ENCODE assay signal across 9 cellular contexts in the genomic region with DNA sequence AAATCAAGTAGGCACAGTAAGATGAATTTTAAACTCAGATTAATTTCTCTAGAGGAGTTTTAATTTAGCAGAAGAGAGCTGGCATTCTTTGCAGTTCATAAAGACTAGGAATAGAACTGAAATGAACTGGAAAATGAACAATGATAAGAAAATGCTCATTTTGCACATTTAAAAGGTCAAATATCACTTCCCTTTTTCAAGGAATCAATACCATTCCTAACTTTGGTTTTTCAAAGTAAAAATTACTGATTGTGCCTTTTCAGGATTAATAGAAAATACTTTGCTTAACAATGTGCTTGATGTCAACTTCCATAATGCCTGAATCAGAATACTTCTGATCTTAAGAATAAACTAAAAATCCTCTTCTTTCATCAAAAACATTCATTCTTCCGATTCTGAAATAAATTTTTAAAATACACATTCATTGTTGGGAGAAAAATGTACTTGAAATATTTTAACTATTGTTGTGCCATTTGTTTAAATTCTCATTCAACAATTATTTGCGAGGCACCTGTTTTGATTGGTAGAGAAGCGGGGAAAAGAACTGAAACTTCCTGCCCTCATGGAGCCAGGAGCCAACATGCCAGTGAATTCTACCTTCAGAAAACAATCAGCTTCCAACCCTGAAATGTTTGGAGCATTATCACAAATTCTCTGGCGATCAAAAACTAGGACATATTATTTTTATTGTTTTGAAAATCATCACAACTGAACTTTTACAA. TPM values are rescaled to one million over a fixed set of nuclear protein-coding genes. Genes with fewer than 3 reads are reported as not detected.
DNase-seq lines count a peak whose midpoint lies in the region; ATAC-seq and TF ChIP-seq lines count a peak whose summit lies in the region.
"Had no signal": no experiment of that assay in that cellular context is flagged by ENCODE, and none has a peak within 500 bp of the region (broad histone marks: within the 10 kb centered on the region; RNA-seq: fewer than 3 reads in every experiment).

No MANE protein-coding gene starts in this region.

- ATAC-seq in RWPE2 (ENCODE audit: low read depth) = no peak
- ATAC-seq in GM21447 (IDR thresholded peaks at IDR 0.05; ENCODE audit: unreplicated experiment) = no peak
- ATAC-seq: left ventricle myocardium superior had no signal

- no peaks in the 10 kb centered on the region for H3K27me3 ChIP-seq in GM23248 (replicated peaks; ENCODE audit: insufficient read depth)
- no peaks in the 10 kb centered on the region for H3K27me3 ChIP-seq in RWPE2 (ENCODE audit: insufficient read depth, poor library complexity, severe bottlenecking)

- peaks cover 64% of the 10 kb centered on the region for H3K79me2 ChIP-seq in GM23248 (ENCODE audit: insufficient read depth)

- peaks cover 31% of the 10 kb centered on the region for H3K4me1 ChIP-seq in GM23248 (ENCODE audit: insufficient read depth)
- peaks cover 27% of the 10 kb centered on the region for H3K4me1 ChIP-seq in RWPE2 (ENCODE audit: insufficient read depth, poor library complexity, severe bottlenecking)

- H3K9me3 ChIP-seq in GM23248 (ENCODE audit: low read depth) (no peaks in the 10 kb centered on the region), RWPE2 (ENCODE audit: severe bottlenecking) (no peaks in the 10 kb centered on the region)

- peaks cover 28% of the 10 kb centered on the region; the same call in 1 of the 2 replicates for H4K20me1 ChIP-seq in GM23248 (ENCODE audit: insufficient read depth)

- H3K4me2 ChIP-seq in GM23248 (ENCODE audit: unreplicated experiment) = peak overlapping the region; percentile 98

- H3K4me3 ChIP-seq in GM23248 (peak overlapping the region; percentile 83), RWPE2 (ENCODE audit: severe bottlenecking) (peak overlapping the region; percentile 68), foreskin fibroblast (ENCODE audit: low read depth in 1 of 2, low read length in 2 of 2) (peak overlapping the region; percentile 75 to 94), skin epidermis (peak overlapping the region in 5 of 7 experiments; percentile 69 to 100 (median 78))

- H3K27ac ChIP-seq in GM23248 = peak overlapping the region; percentile 79; the same call in 1 of the 2 replicates
- no peak overlapping the region for H3K27ac ChIP-seq in RWPE2 (ENCODE audit: poor library complexity, severe bottlenecking)
- peak overlapping the region in 2 of 21 experiments; percentile 97 to 98 for H3K27ac ChIP-seq in skin epidermis

- no peak for TF ChIP-seq CTCF in RWPE2 (IDR thresholded peaks at IDR 0.05; ENCODE audit: poor library complexity, severe bottlenecking)
- no peak for TF ChIP-seq CTCF in foreskin fibroblast (IDR thresholded peaks at IDR 0.05; ENCODE audit: low read depth, low read length)

- H3F3A ChIP-seq in GM23248 (ENCODE audit: insufficient read depth) = peaks cover 31% of the 10 kb centered on the region

- DNase-seq in GM23248 (no peak), RWPE2 (ENCODE audit: low spot score) (no peak), foreskin fibroblast (no peak), cerebellar nuclear complex (lab: John Stamatoyannopoulos, UW) (no peak), EL (no peak)
- DNase-seq: left ventricle myocardium superior; stimulated activated CD8-positive, alpha-beta memory T cell treated with anti-CD3 and anti-CD28 coated beads, Interleukin-4, amount 100 ng/mL, for 48 hours had no signal

- no peak overlapping the region for H2AFZ ChIP-seq in GM23248

- no peaks in the 10 kb centered on the region for H3K36me3 ChIP-seq in GM23248 (ENCODE audit: low read depth)
- H3K36me3 ChIP-seq in RWPE2 (ENCODE audit: low read depth) = peaks cover 23% of the 10 kb centered on the region

- in situ Hi-C loops in GM23248 (cut with MboI) = no loop called here

- H3K9ac ChIP-seq in GM23248 = peak overlapping the region; percentile 89

- no peaks in the 10 kb centered on the region for H3K9me2 ChIP-seq in GM23248 (ENCODE audit: insufficient read depth)

- WGBS in GM23248 (ENCODE audit: low coverage in 1 of 2, low lambda C conversion rate in 2 of 2, missing lambda C conversion rate in 2 of 2), 2 experiments = 19 to 25% methylated on average over 4 of the region's 4 CpGs

RNA-seq across cellular contexts. Expression of gene SCAF4, which starts 2.1 kb away (rescaled TPM):
- total RNA-seq in GM23248 (2014; rRNA removed; shearing (Covaris generic)) = 3.2 and 3.7 TPM in 2 replicates
- polyA plus RNA-seq in GM23248 (2016; fragmentation: Nextera tagmentation; extraction: Ambion mirVana) = 18.8 and 19.4 TPM in 2 replicates
